Comparison of ENCODE assay signal across 23 cellular contexts in genomic region chr4:145333786-145334185, GRCh38.
"Had no signal": no experiment of that assay in that cellular context is flagged by ENCODE, and none has a peak within 500 bp of the region (broad histone marks: within the 10 kb centered on the region; RNA-seq: fewer than 3 reads in every experiment).

No MANE protein-coding gene starts in this region.

- H3K4me1 ChIP-seq: esophagus squamous epithelium, stomach, testis had no signal

- ATAC-seq: activated CD8-positive, alpha-beta memory T cell treated with anti-CD3 and anti-CD28 coated beads, Interleukin-2, amount 10 ng/mL, durations not matched to agents 7 days and 5 days; activated T-helper 17 cell treated with anti-CD3 and anti-CD28 coated beads, Interleukin-2, amount 50 U/mL, for 72 hours; left ventricle myocardium superior; naive thymus-derived CD8-positive, alpha-beta T cell; sciatic nerve had no signal

- H3K9me3 ChIP-seq: esophagus squamous epithelium, ovary, stomach, testis had no signal

- H3K4me3 ChIP-seq: cardiac muscle cell, esophagus squamous epithelium, ovary, smooth muscle cell, stomach, testis had no signal

- H3K4me3 Mint-ChIP-seq: activated B cell treated with CpG ODN at 0.5 μM for 24 hours; activated CD4-positive, alpha-beta memory T cell treated with anti-CD3 and anti-CD28 coated beads, Interleukin-2, amount 10 ng/mL, durations not matched to agents 7 days and 5 days; activated CD8-positive, alpha-beta memory T cell treated with anti-CD3 and anti-CD28 coated beads, Interleukin-2, amount 10 ng/mL, durations not matched to agents 7 days and 5 days; activated naive CD8-positive, alpha-beta T cell treated with anti-CD3 and anti-CD28 coated beads for 36 hours; activated T-helper 17 cell treated with anti-CD3 and anti-CD28 coated beads, Interleukin-2, amount 50 U/mL, for 72 hours; dendritic cell treated with granulocyte-macrophage colony-stimulating factor and Interleukin-4, amounts not matched to agents 40 ng/mL and 50 ng/mL, for 4 days; immature natural killer cell; naive thymus-derived CD8-positive, alpha-beta T cell had no signal

- H3K9me3 Mint-ChIP-seq: activated B cell treated with CpG ODN at 0.5 μM for 24 hours; activated CD4-positive, alpha-beta memory T cell treated with anti-CD3 and anti-CD28 coated beads, Interleukin-2, amount 10 ng/mL, durations not matched to agents 7 days and 5 days; activated naive CD8-positive, alpha-beta T cell treated with anti-CD3 and anti-CD28 coated beads for 36 hours; activated T-helper 17 cell treated with anti-CD3 and anti-CD28 coated beads, Interleukin-2, amount 50 U/mL, for 72 hours; dendritic cell treated with granulocyte-macrophage colony-stimulating factor and Interleukin-4, amounts not matched to agents 40 ng/mL and 50 ng/mL, for 4 days; immature natural killer cell; naive thymus-derived CD8-positive, alpha-beta T cell had no signal

- H3K4me1 Mint-ChIP-seq: activated B cell treated with CpG ODN at 0.5 μM for 24 hours; activated CD4-positive, alpha-beta memory T cell treated with anti-CD3 and anti-CD28 coated beads, Interleukin-2, amount 10 ng/mL, durations not matched to agents 7 days and 5 days; activated CD8-positive, alpha-beta memory T cell treated with anti-CD3 and anti-CD28 coated beads, Interleukin-2, amount 10 ng/mL, durations not matched to agents 7 days and 5 days; activated naive CD8-positive, alpha-beta T cell treated with anti-CD3 and anti-CD28 coated beads for 36 hours; activated T-helper 17 cell treated with anti-CD3 and anti-CD28 coated beads, Interleukin-2, amount 50 U/mL, for 72 hours; immature natural killer cell had no signal

- H3K27ac ChIP-seq: cardiac muscle cell, esophagus squamous epithelium, ovary, stomach, testis had no signal

- H3K27me3 Mint-ChIP-seq: activated CD4-positive, alpha-beta memory T cell treated with anti-CD3 and anti-CD28 coated beads, Interleukin-2, amount 10 ng/mL, durations not matched to agents 7 days and 5 days; activated CD8-positive, alpha-beta memory T cell treated with anti-CD3 and anti-CD28 coated beads, Interleukin-2, amount 10 ng/mL, durations not matched to agents 7 days and 5 days; dendritic cell treated with granulocyte-macrophage colony-stimulating factor and Interleukin-4, amounts not matched to agents 40 ng/mL and 50 ng/mL, for 4 days had no signal

- H3K36me3 ChIP-seq: cardiac muscle cell, esophagus squamous epithelium, ovary, stomach had no signal

- DNase-seq: activated B cell treated with CpG ODN at 0.5 μM for 24 hours; activated CD4-positive, alpha-beta memory T cell treated with anti-CD3 and anti-CD28 coated beads, Interleukin-2, amount 10 ng/mL, durations not matched to agents 7 days and 5 days; activated CD4-positive, alpha-beta T cell treated with anti-CD3 and anti-CD28 coated beads for 4 hours; activated CD8-positive, alpha-beta memory T cell treated with anti-CD3 and anti-CD28 coated beads, Interleukin-2, amount 10 ng/mL, durations not matched to agents 7 days and 5 days; activated naive CD4-positive, alpha-beta T cell; activated naive CD8-positive, alpha-beta T cell treated with anti-CD3 and anti-CD28 coated beads for 36 hours; amniotic stem cell; effector memory CD4-positive, alpha-beta T cell; esophagus squamous epithelium; immature natural killer cell; kidney glomerular epithelial cell; left ventricle myocardium superior; mesenchymal stem cell; naive thymus-derived CD8-positive, alpha-beta T cell; ovary; stimulated activated CD4-positive, alpha-beta T cell treated with anti-CD3 and anti-CD28 coated beads, Interleukin-4, amount 100 ng/mL, for 1 hour; stomach; testis had no signal

- H3K36me3 Mint-ChIP-seq: activated CD8-positive, alpha-beta memory T cell treated with anti-CD3 and anti-CD28 coated beads, Interleukin-2, amount 10 ng/mL, durations not matched to agents 7 days and 5 days; activated naive CD8-positive, alpha-beta T cell treated with anti-CD3 and anti-CD28 coated beads for 36 hours; immature natural killer cell; naive thymus-derived CD8-positive, alpha-beta T cell had no signal

- H3K27ac Mint-ChIP-seq: activated B cell treated with CpG ODN at 0.5 μM for 24 hours; activated CD4-positive, alpha-beta memory T cell treated with anti-CD3 and anti-CD28 coated beads, Interleukin-2, amount 10 ng/mL, durations not matched to agents 7 days and 5 days; activated CD8-positive, alpha-beta memory T cell treated with anti-CD3 and anti-CD28 coated beads, Interleukin-2, amount 10 ng/mL, durations not matched to agents 7 days and 5 days; activated naive CD8-positive, alpha-beta T cell treated with anti-CD3 and anti-CD28 coated beads for 36 hours; activated T-helper 17 cell treated with anti-CD3 and anti-CD28 coated beads, Interleukin-2, amount 50 U/mL, for 72 hours; dendritic cell treated with granulocyte-macrophage colony-stimulating factor and Interleukin-4, amounts not matched to agents 40 ng/mL and 50 ng/mL, for 4 days; immature natural killer cell; naive thymus-derived CD8-positive, alpha-beta T cell had no signal

- H3K27me3 ChIP-seq: cardiac muscle cell, esophagus squamous epithelium, ovary, stomach, testis had no signal
